In the genomic region with DNA sequence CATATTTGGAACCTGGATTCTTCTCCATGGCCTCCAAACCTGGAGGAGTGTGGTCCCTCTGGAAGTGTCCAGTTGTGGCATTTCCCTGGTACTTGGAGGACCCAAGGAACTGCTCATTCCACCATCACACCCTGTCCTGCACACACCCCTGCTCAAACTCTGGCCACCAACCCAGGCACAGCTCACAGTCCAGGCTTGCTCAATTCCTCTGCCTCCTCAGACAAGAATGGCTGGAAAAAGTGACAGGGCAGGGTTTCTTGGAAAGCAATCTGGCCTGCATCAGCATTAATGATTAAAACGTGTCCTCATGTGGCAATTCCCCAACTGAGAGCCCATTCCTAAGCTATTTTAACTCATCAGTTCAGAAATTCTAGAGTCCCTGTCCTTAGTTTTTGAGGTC, we compare ENCODE assay signal across 19 cellular contexts. TPM values are rescaled to one million over a fixed set of nuclear protein-coding genes. Genes with fewer than 3 reads are reported as not detected.
DNase-seq lines count a peak whose midpoint lies in the region; ATAC-seq and TF ChIP-seq lines count a peak whose summit lies in the region.
"Had no signal": no experiment of that assay in that cellular context is flagged by ENCODE, and none has a peak within 500 bp of the region (broad histone marks: within the 10 kb centered on the region; RNA-seq: fewer than 3 reads in every experiment).

No MANE protein-coding gene starts in this region.

- H3K4me3 ChIP-seq in fibroblast of pulmonary artery (replicated peaks; ENCODE audit: low read depth, low read length) (no peak overlapping the region), lower lobe of right lung (no peak overlapping the region), tibial nerve (no peak overlapping the region), WERI-Rb-1 (ENCODE audit: low read depth, low read length) (no peak overlapping the region)

- H3K27me3 ChIP-seq in lower lobe of right lung (ENCODE audit: low read depth) (no peaks in the 10 kb centered on the region), tibial nerve (no peaks in the 10 kb centered on the region), WERI-Rb-1 (ENCODE audit: insufficient read depth, low read depth, severe bottlenecking) (no peaks in the 10 kb centered on the region)

- DNase-seq in HFFc6: peak; percentile 39
- DNase-seq in fibroblast of pulmonary artery (ENCODE audit: low read depth): peak; percentile 61
- no peak for DNase-seq in lower lobe of right lung
- DNase-seq in tibial nerve (ENCODE audit: low spot score in 2 of 2): peak; percentile 54 to 80
- no peak for DNase-seq in WERI-Rb-1
- no peak for DNase-seq in NCI-H1694 (lab: John Stamatoyannopoulos, UW)
- no peak for DNase-seq in ecto neural progenitor cell (ENCODE audit: low spot score)
- DNase-seq: C1 segment of cervical spinal cord; central memory CD4-positive, alpha-beta T cell; hypothalamus; natural killer cell; NCI-H1048; NCI-H2171 treated with DMSO at 0.1 percent for 48 hours; retina; stimulated activated CD4-positive, alpha-beta T cell treated with anti-CD3 and anti-CD28 coated beads, Interleukin-2, amount 100 ng/mL, for 48 hours had no signal

- peak; percentile 38 to 68 for ATAC-seq in lower lobe of right lung
- ATAC-seq in GM21367 (IDR thresholded peaks at IDR 0.05; ENCODE audit: unreplicated experiment): no peak
- ATAC-seq: activated CD4-positive, CD25-positive, alpha-beta regulatory T cell treated with anti-CD3 and anti-CD28 coated beads, Interleukin-2, amount 50 U/mL, for 24 hours; natural killer cell had no signal

- peaks cover 19% of the 10 kb centered on the region for H3K4me1 Mint-ChIP-seq in HFFc6 (ENCODE audit: low read depth)
- H3K4me1 Mint-ChIP-seq: activated naive CD4-positive, alpha-beta T cell treated with anti-CD3 and anti-CD28 coated beads, Interleukin-2, amount 50 U/mL, for 24 hours; natural killer cell had no signal

- no peak for TF ChIP-seq CTCF in HFFc6 (IDR thresholded peaks at IDR 0.05)
- no peak for TF ChIP-seq CTCF in fibroblast of pulmonary artery (IDR thresholded peaks at IDR 0.05; ENCODE audit: low read length, missing control alignments)
- no peak for TF ChIP-seq CTCF in lower lobe of right lung (IDR thresholded peaks at IDR 0.05)
- no peak for TF ChIP-seq CTCF in tibial nerve (IDR thresholded peaks at IDR 0.05)
- TF ChIP-seq CTCF in WERI-Rb-1 (IDR thresholded peaks at IDR 0.05; ENCODE audit: low read depth, low read length): no peak

- WGBS in tibial nerve, 2 donors: 27 to 36% methylated on average over 1 of the region's 1 CpG

- intact Hi-C loops in lower lobe of right lung (cut with DNase I): no loop called here

- no peak for TF ChIP-seq POLR2A in tibial nerve (IDR thresholded peaks at IDR 0.05)

- H3K4me1 ChIP-seq in lower lobe of right lung (no peaks in the 10 kb centered on the region), tibial nerve (no peaks in the 10 kb centered on the region)

- peak in 1 of 2 donors; percentile 91 for TF ChIP-seq EP300 in tibial nerve (IDR thresholded peaks at IDR 0.05)

- no peak overlapping the region for H3K27ac Mint-ChIP-seq in HFFc6
- H3K27ac Mint-ChIP-seq: activated naive CD4-positive, alpha-beta T cell treated with anti-CD3 and anti-CD28 coated beads, Interleukin-2, amount 50 U/mL, for 24 hours; natural killer cell; T-helper 1 cell treated with Interleukin-12 subunit alpha and Interleukin-12 subunit beta and Interleukin-4 antibody, amounts not matched to agents 30 μg/mL and 1 μg/mL, for 36 hours had no signal

- H3K9me3 Mint-ChIP-seq in HFFc6: no peaks in the 10 kb centered on the region
- H3K9me3 Mint-ChIP-seq: activated naive CD4-positive, alpha-beta T cell treated with anti-CD3 and anti-CD28 coated beads, Interleukin-2, amount 50 U/mL, for 24 hours; natural killer cell had no signal

- H3K27ac ChIP-seq in lower lobe of right lung (no peak overlapping the region), tibial nerve (no peak overlapping the region), WERI-Rb-1 (no peak overlapping the region)

- H3K9me3 ChIP-seq in lower lobe of right lung (no peaks in the 10 kb centered on the region), tibial nerve (no peaks in the 10 kb centered on the region), WERI-Rb-1 (ENCODE audit: severe bottlenecking) (no peaks in the 10 kb centered on the region)

- H3K4me3 Mint-ChIP-seq in HFFc6: no peak overlapping the region
- H3K4me3 Mint-ChIP-seq: activated naive CD4-positive, alpha-beta T cell treated with anti-CD3 and anti-CD28 coated beads, Interleukin-2, amount 50 U/mL, for 24 hours; natural killer cell; T-helper 1 cell treated with Interleukin-12 subunit alpha and Interleukin-12 subunit beta and Interleukin-4 antibody, amounts not matched to agents 30 μg/mL and 1 μg/mL, for 36 hours had no signal

- H3K36me3 ChIP-seq in lower lobe of right lung: no peaks in the 10 kb centered on the region
- H3K36me3 ChIP-seq in tibial nerve: no peaks in the 10 kb centered on the region
- no peaks in the 10 kb centered on the region for H3K36me3 ChIP-seq in WERI-Rb-1

- no peaks in the 10 kb centered on the region for H3K36me3 Mint-ChIP-seq in HFFc6 (ENCODE audit: low read depth)
- H3K36me3 Mint-ChIP-seq: natural killer cell had no signal

- H3K27me3 Mint-ChIP-seq in HFFc6 (ENCODE audit: insufficient read depth): peaks cover 7% of the 10 kb centered on the region
- H3K27me3 Mint-ChIP-seq: activated naive CD4-positive, alpha-beta T cell treated with anti-CD3 and anti-CD28 coated beads, Interleukin-2, amount 50 U/mL, for 24 hours had no signal

RNA-seq across cellular contexts. Expression of a gene that starts 17.2 kb away (rescaled TPM):
- total RNA-seq in HFFc6 (2021; fragmentation: NEBNext Ultra II Directional; extraction: Animal tissue kit (Norgen Biotek cat#: 25700)): 10 to 100 TPM; 21.7 to 36.1 (median 29.2) TPM
- total RNA-seq in lower lobe of right lung (16.7 TPM), tibial nerve (10 to 100 TPM; 31.9 to 38.3 (median 36.8) TPM)

Comparison
In these comparisons a context has a peak if more than half of its experiments do, and no peak if none do; other contexts are left out.
1. DNase-seq: peak in HFFc6 (single experiment), fibroblast of pulmonary artery (single experiment) and tibial nerve (2 of 2); none in lower lobe of right lung (single experiment), WERI-Rb-1 (single experiment), NCI-H1694 (single experiment) and ecto neural progenitor cell (single experiment).